ENCODE assay signal across 21 cellular contexts in genomic region chr4:159096434-159096833, GRCh38.
"Had no signal": no experiment of that assay in that cellular context is flagged by ENCODE, and none has a peak within 500 bp of the region (broad histone marks: within the 10 kb centered on the region; RNA-seq: fewer than 3 reads in every experiment).

No MANE protein-coding gene starts in this region.

- DNase-seq: KBM-7, MG63, NCI-H1092, NCI-H1105 treated with DMSO at 0.1 percent for 48 hours, NCI-H1417 treated with DMSO at 0.1 percent for 48 hours, NCI-H146, NCI-H187, NCI-H2029, NCI-H2081 treated with DMSO at 0.1 percent for 48 hours, NCI-H2171, NCI-H226, NCI-H446, NCI-H510A, NCI-H524 treated with DMSO at 0.1 percent for 48 hours, NCI-H69, NCI-H774, Right ventricle myocardium superior, RPMI8226, SIG-M5 had no signal

- H3K4me1 ChIP-seq: SJSA1 had no signal

- H3K27ac ChIP-seq: SJSA1, SK-N-MC had no signal

- H3K4me3 ChIP-seq: MG63, SJSA1, SK-N-MC had no signal

- H3K36me3 ChIP-seq: MG63, SJSA1 had no signal
